Comparison of ENCODE assay signal across 3 cellular contexts in the genomic region with DNA sequence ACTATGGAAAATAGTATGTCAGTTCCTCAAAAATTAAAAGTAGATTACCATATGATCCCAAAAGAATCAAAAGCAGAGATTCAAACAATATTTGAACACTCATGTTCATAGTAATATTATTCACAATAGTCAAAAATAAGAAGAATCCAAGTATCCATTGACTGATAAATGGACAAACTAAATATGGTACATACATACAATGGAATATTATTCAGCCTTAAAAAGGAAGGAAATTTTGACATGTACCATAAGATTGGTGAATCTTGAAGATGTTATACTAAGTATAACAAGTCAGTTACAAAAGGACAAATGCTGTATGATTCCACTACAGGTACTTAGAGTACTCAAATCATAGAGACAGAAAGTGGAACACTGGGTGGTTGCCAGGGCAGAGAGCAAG.
"Had no signal": no experiment of that assay in that cellular context is flagged by ENCODE, and none has a peak within 500 bp of the region (broad histone marks: within the 10 kb centered on the region; RNA-seq: fewer than 3 reads in every experiment).

No MANE protein-coding gene starts in this region.

- ATAC-seq: GM12878 had no signal

- DNase-seq: GDM1, GF-D8 had no signal

- H3K4me3 ChIP-seq: GM12878 had no signal
